ENCODE assay signal across 24 cellular contexts in the genomic region with DNA sequence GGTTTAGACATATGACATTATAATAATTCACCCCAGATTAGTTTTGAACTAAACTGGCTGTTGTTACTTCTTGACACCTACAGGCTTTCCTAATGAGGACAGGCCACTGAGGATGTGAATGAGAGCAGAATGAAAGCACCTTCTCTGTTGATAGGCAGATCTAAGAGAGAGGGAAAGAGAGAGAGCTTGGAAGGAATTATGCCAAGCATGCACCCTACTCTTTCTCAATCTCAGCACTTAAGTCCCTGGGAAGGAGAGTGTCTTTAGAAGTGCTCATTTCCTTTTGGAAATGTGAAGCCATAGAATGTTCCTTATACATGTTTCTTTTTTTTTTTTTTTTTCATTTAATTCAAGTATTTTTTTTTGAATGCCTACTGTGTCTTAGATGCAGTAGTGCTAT. TPM values are rescaled to one million over a fixed set of nuclear protein-coding genes. Genes with fewer than 3 reads are reported as not detected.
DNase-seq lines count a peak whose midpoint lies in the region; ATAC-seq, FAIRE-seq and TF ChIP-seq lines count a peak whose summit lies in the region.
"Had no signal": no experiment of that assay in that cellular context is flagged by ENCODE, and none has a peak within 500 bp of the region (broad histone marks: within the 10 kb centered on the region; RNA-seq: fewer than 3 reads in every experiment).

No MANE protein-coding gene starts in this region.

- peak; percentile 8 to 18 for DNase-seq in cardiac fibroblast (ENCODE audit: low read depth in 2 of 2)
- no peak for DNase-seq in lower lobe of right lung
- no peak for DNase-seq in upper lobe of right lung
- no peak for DNase-seq in natural killer cell
- DNase-seq in urothelium cell line (ENCODE audit: low spot score) = no peak
- DNase-seq: C1 segment of cervical spinal cord; Caco-2; CD8-positive, alpha-beta T cell; EL; H7; MM.1S; NCI-H2029; NCI-H446 treated with DMSO at 0.1 percent for 48 hours; NCI-H526; Right ventricle myocardium superior; RPMI8226 had no signal

- ATAC-seq in GM18907 (IDR thresholded peaks at IDR 0.05; ENCODE audit: unreplicated experiment) = peak; percentile 17
- ATAC-seq in lower lobe of right lung = peak; percentile 37 to 59
- peak; percentile 77 for ATAC-seq in upper lobe of right lung
- no peak for ATAC-seq in natural killer cell
- ATAC-seq in GM21528 (IDR thresholded peaks at IDR 0.05; ENCODE audit: low FRiP score, unreplicated experiment) = no peak
- ATAC-seq: CD8-positive, alpha-beta T cell had no signal

- no peak overlapping the region for H3K4me3 ChIP-seq in cardiac fibroblast (replicated peaks in 1 of 2; ENCODE audit: low read depth in 2 of 2, low read length in 2 of 2)
- no peak overlapping the region for H3K4me3 ChIP-seq in lower lobe of right lung
- no peak overlapping the region for H3K4me3 ChIP-seq in upper lobe of right lung
- H3K4me3 ChIP-seq: SJSA1 had no signal

- peaks cover 8 to 14% of the 10 kb centered on the region in 2 donors for H3K4me1 Mint-ChIP-seq in natural killer cell

- intact Hi-C loops in lower lobe of right lung (cut with DNase I) (no loop called here), upper lobe of right lung (cut with DNase I) (no loop called here), natural killer cell (cut with micrococcal nuclease) (no loop called here)

- no peak overlapping the region for H3K27ac Mint-ChIP-seq in natural killer cell
- H3K27ac Mint-ChIP-seq: CD8-positive, alpha-beta T cell; IgD-negative memory B cell had no signal

- peaks cover 40% of the 10 kb centered on the region for H3K36me3 ChIP-seq in lower lobe of right lung
- peaks cover 25% of the 10 kb centered on the region for H3K36me3 ChIP-seq in upper lobe of right lung

- H3K9me3 ChIP-seq in lower lobe of right lung (no peaks in the 10 kb centered on the region), upper lobe of right lung (no peaks in the 10 kb centered on the region)
- H3K9me3 ChIP-seq: Caco-2, SJSA1 had no signal

- no peaks in the 10 kb centered on the region for H3K9me3 Mint-ChIP-seq in natural killer cell

- no peak overlapping the region for H3K4me3 Mint-ChIP-seq in natural killer cell
- H3K4me3 Mint-ChIP-seq: CD8-positive, alpha-beta T cell; IgD-negative memory B cell had no signal

- no peak for FAIRE-seq in urothelium cell line (lab: Jason Lieb, UNC)
- FAIRE-seq: A204.1, GM12892 had no signal

- H3K36me3 Mint-ChIP-seq in natural killer cell = no peaks in the 10 kb centered on the region

- TF ChIP-seq CTCF in cardiac fibroblast (IDR thresholded peaks at IDR 0.05; ENCODE audit: low read depth, low read length) (no peak), lower lobe of right lung (IDR thresholded peaks at IDR 0.05) (no peak), upper lobe of right lung (IDR thresholded peaks at IDR 0.05) (no peak), natural killer cell (IDR thresholded peaks at IDR 0.05) (no peak)

- H3K4me1 ChIP-seq in lower lobe of right lung = peaks cover 4% of the 10 kb centered on the region
- H3K4me1 ChIP-seq in upper lobe of right lung = no peaks in the 10 kb centered on the region
- H3K4me1 ChIP-seq: Caco-2, SJSA1 had no signal

- H3K27ac ChIP-seq in lower lobe of right lung (no peak overlapping the region), upper lobe of right lung (no peak overlapping the region)
- H3K27ac ChIP-seq: HL-60, KMS-11, SJSA1 had no signal

- no peaks in the 10 kb centered on the region for H3K27me3 Mint-ChIP-seq in natural killer cell (ENCODE audit: low read depth in 2 of 2)
- H3K27me3 Mint-ChIP-seq: IgD-negative memory B cell had no signal

- H3K27me3 ChIP-seq in lower lobe of right lung (ENCODE audit: low read depth) (no peaks in the 10 kb centered on the region), upper lobe of right lung (no peaks in the 10 kb centered on the region)
- H3K27me3 ChIP-seq: SJSA1 had no signal

RNA-seq across cellular contexts. Expression of a gene that starts 49.0 kb away (rescaled TPM):
- total RNA-seq in lower lobe of right lung (66.5 TPM), upper lobe of right lung (67.1 TPM), natural killer cell (10 to 100 TPM; 52.7 to 65.1 (median 61.6) TPM)

RNA-seq across cellular contexts. Expression of a gene that starts 50.1 kb away (rescaled TPM):
- total RNA-seq in lower lobe of right lung (not detected), upper lobe of right lung (not detected), natural killer cell (not detected)
- total RNA-seq: Caco-2; CD8-positive, alpha-beta T cell; H7; Right ventricle myocardium superior had no signal

Comparison
In these comparisons a context has a peak if more than half of its experiments do, and no peak if none do; other contexts are left out.
1. ATAC-seq: peak in GM18907 (single experiment), lower lobe of right lung (2 of 2) and upper lobe of right lung (single experiment); none in natural killer cell (0 of 3) and GM21528 (single experiment).
2. DNase-seq: peak in cardiac fibroblast (2 of 2); none in lower lobe of right lung (single experiment), upper lobe of right lung (single experiment), natural killer cell (single experiment) and urothelium cell line (single experiment).